ENCODE assay signal across 18 cellular contexts in the genomic region with DNA sequence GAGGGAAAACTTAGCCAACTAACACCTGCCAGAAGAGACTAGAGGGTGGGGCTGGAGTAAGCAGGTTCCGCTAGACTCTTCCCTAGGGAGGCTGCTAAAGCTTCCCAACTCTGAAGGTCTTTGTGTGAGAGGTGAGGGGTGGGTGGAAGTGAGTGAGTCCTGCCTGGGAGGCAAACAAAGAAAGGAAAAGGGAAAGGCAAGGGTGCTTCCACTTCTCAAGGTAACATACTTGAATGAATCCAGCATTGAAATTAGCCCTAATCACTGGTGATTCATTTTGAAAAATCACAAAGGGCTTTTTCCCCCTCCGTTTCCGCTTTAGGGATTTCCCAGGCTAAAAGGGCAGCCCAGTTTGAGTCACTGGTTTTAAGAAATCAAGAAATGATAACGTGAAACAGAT.
DNase-seq lines count a peak whose midpoint lies in the region; FAIRE-seq and TF ChIP-seq lines count a peak whose summit lies in the region.
"Had no signal": no experiment of that assay in that cellular context is flagged by ENCODE, and none has a peak within 500 bp of the region (broad histone marks: within the 10 kb centered on the region; RNA-seq: fewer than 3 reads in every experiment).

No MANE protein-coding gene starts in this region.

- no peaks in the 10 kb centered on the region for H3K79me2 ChIP-seq in endothelial cell of umbilical vein (ENCODE audit: control insufficient read depth, insufficient read depth, low read length)

- peak; percentile 18 for DNase-seq in MCF 10A (ENCODE audit: unreplicated experiment)
- DNase-seq in breast epithelium (ENCODE audit: low spot score in 2 of 2), result no peak
- peak; percentile 90 for DNase-seq in endothelial cell of umbilical vein (ENCODE audit: low read depth, low spot score)
- peak; percentile 67 for DNase-seq in islet precursor cell
- no peak for DNase-seq in stomach
- DNase-seq in NCI-H2081 treated with DMSO at 0.1 percent for 48 hours (lab: John Stamatoyannopoulos, UW), result no peak
- DNase-seq in stimulated activated CD4-positive, alpha-beta T cell treated with anti-CD3 and anti-CD28 coated beads, Interleukin-2, amount 100 ng/mL, for 24 hours, result no peak
- no peak for DNase-seq in prostate gland (ENCODE audit: low spot score)
- DNase-seq: activated CD4-positive, alpha-beta T cell treated with anti-CD3 and anti-CD28 coated beads, Interleukin-2, amount 50 U/mL, for 1 hour; H7; hippocampal formation; lower lobe of right lung; NCI-H1417 treated with DMSO at 0.1 percent for 48 hours; NCI-H524 treated with DMSO at 0.1 percent for 48 hours had no signal

- 17 to 44% (median 25%) methylated on average over 4 of the region's 4 CpGs for WGBS in stomach, 5 donors
- WGBS in prostate gland, result 66% methylated on average over 4 of the region's 4 CpGs

- dilution Hi-C loops in endothelial cell of umbilical vein (cut with MboI; ENCODE audit: extremely low pct_ligation_motif_present, low sequenced_read_pairs), result no loop called here

- BruUV-seq in MCF 10A (replicated peaks; lab: Mats Ljungman, UMichigan) (no TSS peak), endothelial cell of umbilical vein (replicated peaks; lab: Mats Ljungman, UMichigan) (no TSS peak)

- H3K27ac Mint-ChIP-seq in MCF 10A (ENCODE audit: low read depth, unreplicated experiment), result no peak overlapping the region

- H2AFZ ChIP-seq in endothelial cell of umbilical vein (ENCODE audit: low read depth, low read length), result peak overlapping the region; percentile 45

- no peaks in the 10 kb centered on the region for H3K27me3 Mint-ChIP-seq in MCF 10A (ENCODE audit: insufficient read depth, unreplicated experiment)

- no peaks in the 10 kb centered on the region for H3K9me3 ChIP-seq in breast epithelium
- H3K9me3 ChIP-seq in endothelial cell of umbilical vein (replicated peaks; ENCODE audit: control insufficient read depth, insufficient read depth, low read length), result no peaks in the 10 kb centered on the region
- H3K9me3 ChIP-seq in stomach, result no peaks in the 10 kb centered on the region
- H3K9me3 ChIP-seq in prostate gland, result no peaks in the 10 kb centered on the region
- H3K9me3 ChIP-seq: A549, ascending aorta, lower lobe of right lung, suprapubic skin had no signal

- peak overlapping the region; percentile 52 for H3K9ac ChIP-seq in endothelial cell of umbilical vein (replicated peaks; ENCODE audit: extremely low read depth, insufficient read depth, low read length)
- H3K9ac ChIP-seq: KMS-11 had no signal

- H3K27me3 ChIP-seq in breast epithelium (no peaks in the 10 kb centered on the region), endothelial cell of umbilical vein (ENCODE audit: control insufficient read depth in 2 of 2, insufficient read depth in 2 of 2, low read length in 2 of 2) (no peaks in the 10 kb centered on the region), stomach (no peaks in the 10 kb centered on the region), prostate gland (replicated peaks; ENCODE audit: insufficient read depth) (no peaks in the 10 kb centered on the region)
- H3K27me3 ChIP-seq: ascending aorta, suprapubic skin had no signal

- H3K4me2 ChIP-seq in endothelial cell of umbilical vein (ENCODE audit: insufficient read depth, low read length), result peak overlapping the region; percentile 80
- H3K4me2 ChIP-seq: A549, KMS-11 had no signal

- no peak overlapping the region for H3K4me3 ChIP-seq in breast epithelium
- H3K4me3 ChIP-seq in endothelial cell of umbilical vein (replicated peaks in 1 of 3; ENCODE audit: insufficient read depth in 1 of 3, low read depth in 1 of 3, low read length in 3 of 3), result peak overlapping the region in 1 of 3 experiments; percentile 20
- no peak overlapping the region for H3K4me3 ChIP-seq in stomach
- no peak overlapping the region for H3K4me3 ChIP-seq in prostate gland
- H3K4me3 ChIP-seq: A549, ascending aorta, lower lobe of right lung, suprapubic skin had no signal

- no peak for TF ChIP-seq CTCF in MCF 10A (IDR thresholded peaks at IDR 0.05; ENCODE audit: unreplicated experiment)
- TF ChIP-seq CTCF in breast epithelium (IDR thresholded peaks at IDR 0.05), result no peak
- TF ChIP-seq CTCF in endothelial cell of umbilical vein (IDR thresholded peaks at IDR 0.05; ENCODE audit: extremely low read depth in 1 of 2, insufficient read depth in 1 of 2, low read depth in 1 of 2, low read length in 2 of 2), result no peak
- no peak for TF ChIP-seq CTCF in stomach (IDR thresholded peaks at IDR 0.05)
- no peak for TF ChIP-seq CTCF in prostate gland (IDR thresholded peaks at IDR 0.05)

- peaks cover 7% of the 10 kb centered on the region for H3K9me3 Mint-ChIP-seq in MCF 10A (ENCODE audit: unreplicated experiment)

- no peak for TF ChIP-seq EP300 in stomach (IDR thresholded peaks at IDR 0.05)

- CTCF ChIA-PET in MCF 10A (lab: Yijun Ruan, JAX), result no interaction called here
- CTCF ChIA-PET in endothelial cell of umbilical vein (lab: Charles Lee), result interaction anchor here (0.8 to 1.5 kb wide), 8 partner anchors 8 to 374 kb away, joined by 3 to 5 read pairs (median 3); no protein-coding TSS in a partner anchor

- H3K4me1 ChIP-seq in breast epithelium (no peaks in the 10 kb centered on the region), endothelial cell of umbilical vein (ENCODE audit: control insufficient read depth, extremely low read depth, insufficient read depth, low read length) (peaks cover 30% of the 10 kb centered on the region), stomach (peaks cover 0 to 18% (median 10%) of the 10 kb centered on the region in 4 donors), prostate gland (replicated peaks) (no peaks in the 10 kb centered on the region)
- H3K4me1 ChIP-seq: A549, lower lobe of right lung had no signal

- peak; percentile 88 for FAIRE-seq in endothelial cell of umbilical vein (lab: Jason Lieb, UNC)
- FAIRE-seq: A549 had no signal

- no peaks in the 10 kb centered on the region for H3K9me1 ChIP-seq in endothelial cell of umbilical vein (replicated peaks; ENCODE audit: control insufficient read depth, extremely low read depth, insufficient read depth, low read length)

- TF ChIP-seq POLR2A in breast epithelium (IDR thresholded peaks at IDR 0.05), result no peak
- no peak for TF ChIP-seq POLR2A in endothelial cell of umbilical vein (IDR thresholded peaks at IDR 0.05; ENCODE audit: low read depth, low read length)
- TF ChIP-seq POLR2A in stomach (IDR thresholded peaks at IDR 0.05), result no peak
- no peak for TF ChIP-seq POLR2A in prostate gland (IDR thresholded peaks at IDR 0.05)

- no peaks in the 10 kb centered on the region for H3K36me3 Mint-ChIP-seq in MCF 10A (ENCODE audit: insufficient read depth, unreplicated experiment)

- POLR2A ChIA-PET in MCF 10A (lab: Yijun Ruan, JAX), result no interaction called here
- POLR2A ChIA-PET in endothelial cell of umbilical vein (lab: Charles Lee), result interaction anchor here (0.6 kb wide), 1 partner anchor 13 kb away, joined by 6 read pairs; no protein-coding TSS in a partner anchor

- H3K4me3 Mint-ChIP-seq in MCF 10A (ENCODE audit: unreplicated experiment), result no peak overlapping the region

- H4K20me1 ChIP-seq in endothelial cell of umbilical vein (replicated peaks; ENCODE audit: control insufficient read depth, extremely low read depth, insufficient read depth, low read length), result no peaks in the 10 kb centered on the region

- H3K27ac ChIP-seq in breast epithelium (peak overlapping the region in 1 of 2 donors; percentile 53), endothelial cell of umbilical vein (ENCODE audit: insufficient read depth, low read depth, low read length) (peak overlapping the region; percentile 89), stomach (peak overlapping the region in 4 of 5 donors; percentile 16 to 61 (median 40)), prostate gland (no peak overlapping the region)
- H3K27ac ChIP-seq: A549, KMS-11, lower lobe of right lung, suprapubic skin had no signal

- intact Hi-C loops in MCF 10A (cut with micrococcal nuclease), result no loop called here
- intact Hi-C loops in breast epithelium (cut with DNase I; ENCODE audit: low total_unique reads), result no loop called here
- intact Hi-C loops in endothelial cell of umbilical vein (cut with micrococcal nuclease), result loop anchor here (1.0 to 5.0 kb wide), 10 partner anchors 9 to 291 kb away; partner anchors contain the start of gene ADAMTS9
- intact Hi-C loops in stomach (cut with DNase I; ENCODE audit: low total_unique reads), result no loop called here
- intact Hi-C loops in prostate gland (cut with DNase I), result no loop called here

- no peaks in the 10 kb centered on the region for H3K36me3 ChIP-seq in breast epithelium
- no peaks in the 10 kb centered on the region for H3K36me3 ChIP-seq in endothelial cell of umbilical vein (ENCODE audit: control insufficient read depth in 2 of 2, extremely low read depth in 1 of 2, insufficient read depth in 2 of 2, low read length in 2 of 2)
- H3K36me3 ChIP-seq in stomach, result no peaks in the 10 kb centered on the region
- H3K36me3 ChIP-seq in prostate gland, result no peaks in the 10 kb centered on the region
- H3K36me3 ChIP-seq: ascending aorta, lower lobe of right lung, suprapubic skin had no signal

- H3K4me1 Mint-ChIP-seq in MCF 10A (ENCODE audit: insufficient read depth, unreplicated experiment), result peaks cover 6% of the 10 kb centered on the region

TF ChIP-seq in endothelial cell of umbilical vein, 7 proteins besides CTCF, POLR2A, EP300 and RAD21:
- TF ChIP-seq MAX (IDR thresholded peaks at IDR 0.05; ENCODE audit: insufficient read depth, insufficient read length) (no peak), GATA2 (IDR thresholded peaks at IDR 0.05; ENCODE audit: insufficient read depth, insufficient read length, low read depth, low read length) (peak; percentile 88), JUN (IDR thresholded peaks at IDR 0.05; ENCODE audit: borderline replicate concordance, insufficient read depth, insufficient read length, low read depth) (peak; percentile 92), POLR2AphosphoS5 (IDR thresholded peaks at IDR 0.05; ENCODE audit: insufficient read depth, low read depth, low read length) (peak; percentile 70), EZH2 (IDR thresholded peaks at IDR 0.05; ENCODE audit: borderline replicate concordance, low read depth, low read length, severe bottlenecking) (no peak), FOS (IDR thresholded peaks at IDR 0.05; ENCODE audit: borderline replicate concordance, insufficient read depth, low read length) (peak; percentile 97)
TF ChIP-seq in endothelial cell of umbilical vein: peak in this region for 4.

Comparison
In these comparisons a context has a peak if more than half of its experiments do, and no peak if none do; other contexts are left out.
1. DNase-seq: peak in MCF 10A (single experiment), endothelial cell of umbilical vein (single experiment) and islet precursor cell (single experiment); none in breast epithelium (0 of 2), stomach (single experiment), NCI-H2081 treated with DMSO at 0.1 percent for 48 hours (single experiment), stimulated activated CD4-positive, alpha-beta T cell treated with anti-CD3 and anti-CD28 coated beads, Interleukin-2, amount 100 ng/mL, for 24 hours (0 of 2) and prostate gland (single experiment).
2. H3K27ac ChIP-seq: peak in endothelial cell of umbilical vein (single experiment) and stomach (4 of 5); none in prostate gland (0 of 2).